ENCODE assay signal across 16 cellular contexts in the genomic region with DNA sequence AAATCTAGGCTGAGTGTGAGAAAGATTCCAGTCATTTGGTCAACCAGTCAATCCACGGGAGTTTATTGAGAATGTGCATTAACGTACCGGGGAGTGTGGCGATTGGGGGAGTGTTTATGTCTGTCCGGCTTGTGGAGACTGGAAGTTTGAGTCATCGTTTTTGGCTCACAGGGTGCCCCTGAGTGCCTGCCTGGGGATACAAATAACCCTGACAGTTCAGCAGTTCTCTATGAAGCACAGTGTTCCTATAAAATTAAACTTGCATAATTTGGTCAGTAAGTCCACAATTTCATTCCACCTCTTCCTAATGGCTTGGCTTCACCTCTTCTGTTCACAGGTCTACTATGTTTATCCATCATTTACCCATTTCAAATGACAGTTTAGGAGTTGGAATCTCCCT.
DNase-seq lines count a peak whose midpoint lies in the region; ATAC-seq and TF ChIP-seq lines count a peak whose summit lies in the region.
"Had no signal": no experiment of that assay in that cellular context is flagged by ENCODE, and none has a peak within 500 bp of the region (broad histone marks: within the 10 kb centered on the region; RNA-seq: fewer than 3 reads in every experiment).

No MANE protein-coding gene starts in this region.

- no peaks in the 10 kb centered on the region for H4K20me1 ChIP-seq in GM23248 (ENCODE audit: insufficient read depth)

- in situ Hi-C loops in GM23248 (cut with MboI) = no loop called here

- no peak overlapping the region for H3K4me3 ChIP-seq in GM23248
- no peak overlapping the region for H3K4me3 ChIP-seq in RWPE2 (ENCODE audit: severe bottlenecking)
- H3K4me3 ChIP-seq in foreskin fibroblast (ENCODE audit: low read depth in 1 of 2, low read length in 2 of 2) = no peak overlapping the region
- H3K4me3 ChIP-seq: GM12878, right atrium auricular region had no signal

- no peak overlapping the region for H3K4me2 ChIP-seq in GM23248 (ENCODE audit: unreplicated experiment)

- H3K9me3 ChIP-seq in GM23248 (ENCODE audit: low read depth) (no peaks in the 10 kb centered on the region), RWPE2 (ENCODE audit: severe bottlenecking) (no peaks in the 10 kb centered on the region)
- H3K9me3 ChIP-seq: right atrium auricular region had no signal

- 2 to 5% methylated on average over 6 of the region's 6 CpGs for WGBS in GM23248 (ENCODE audit: low coverage in 1 of 2, low lambda C conversion rate in 2 of 2, missing lambda C conversion rate in 2 of 2), 2 experiments

- H3K36me3 ChIP-seq in GM23248 (ENCODE audit: low read depth) (no peaks in the 10 kb centered on the region), RWPE2 (ENCODE audit: low read depth) (no peaks in the 10 kb centered on the region)
- H3K36me3 ChIP-seq: right atrium auricular region had no signal

- ATAC-seq in RWPE2 (ENCODE audit: low read depth) = peak; percentile 77; the same call in 2 of the 3 replicates
- ATAC-seq: activated CD4-positive, alpha-beta T cell treated with anti-CD3 and anti-CD28 coated beads for 36 hours; activated CD8-positive, alpha-beta memory T cell treated with anti-CD3 and anti-CD28 coated beads, Interleukin-2, amount 10 ng/mL, durations not matched to agents 7 days and 5 days; GM12878; Panc1; stimulated activated naive CD8-positive, alpha-beta T cell treated with anti-CD3 and anti-CD28 coated beads, Interleukin-15, amount 100 ng/mL, for 72 hours had no signal

- H3K4me1 ChIP-seq in GM23248 (ENCODE audit: insufficient read depth) (peaks cover 3% of the 10 kb centered on the region; the same call in 1 of the 2 replicates), RWPE2 (ENCODE audit: insufficient read depth, poor library complexity, severe bottlenecking) (no peaks in the 10 kb centered on the region)

- no peak overlapping the region for H3K27ac ChIP-seq in GM23248
- no peak overlapping the region for H3K27ac ChIP-seq in RWPE2 (ENCODE audit: poor library complexity, severe bottlenecking)
- H3K27ac ChIP-seq: right atrium auricular region had no signal

- H3K79me2 ChIP-seq in GM23248 (ENCODE audit: insufficient read depth) = no peaks in the 10 kb centered on the region

- H3K9ac ChIP-seq in GM23248 = no peak overlapping the region

- TF ChIP-seq CTCF in RWPE2 (IDR thresholded peaks at IDR 0.05; ENCODE audit: poor library complexity, severe bottlenecking) = no peak
- no peak for TF ChIP-seq CTCF in foreskin fibroblast (IDR thresholded peaks at IDR 0.05; ENCODE audit: low read depth, low read length)

- no peaks in the 10 kb centered on the region; the same call in 1 of the 2 replicates for H3K27me3 ChIP-seq in GM23248 (replicated peaks; ENCODE audit: insufficient read depth)
- H3K27me3 ChIP-seq in RWPE2 (ENCODE audit: insufficient read depth, poor library complexity, severe bottlenecking) = no peaks in the 10 kb centered on the region
- H3K27me3 ChIP-seq: right atrium auricular region had no signal

- no peaks in the 10 kb centered on the region for H3F3A ChIP-seq in GM23248 (ENCODE audit: insufficient read depth)

- no peak overlapping the region for H2AFZ ChIP-seq in GM23248

- peak; percentile 51 for DNase-seq in GM23248
- DNase-seq in RWPE2 (ENCODE audit: low spot score) = no peak
- peak; percentile 15 to 47 for DNase-seq in foreskin fibroblast
- peak; percentile 49 for DNase-seq in ureter (ENCODE audit: low spot score)
- DNase-seq in NCI-H82 (lab: John Stamatoyannopoulos, UW) = no peak
- no peak for DNase-seq in superior temporal gyrus (ENCODE audit: extremely low spot score)
- DNase-seq in SW 1271 (lab: John Stamatoyannopoulos, UW) = no peak
- DNase-seq: activated CD4-positive, alpha-beta T cell treated with anti-CD3 and anti-CD28 coated beads for 36 hours; activated CD8-positive, alpha-beta memory T cell treated with anti-CD3 and anti-CD28 coated beads, Interleukin-2, amount 10 ng/mL, durations not matched to agents 7 days and 5 days; kidney; NCI-H1694; stimulated activated CD4-positive, alpha-beta T cell treated with anti-CD3 and anti-CD28 coated beads, Interleukin-1b, Interleukin-23, amount 100 ng/mL, for 48 hours; stimulated activated naive CD8-positive, alpha-beta T cell treated with anti-CD3 and anti-CD28 coated beads, Interleukin-15, amount 100 ng/mL, for 72 hours had no signal

- no peaks in the 10 kb centered on the region for H3K9me2 ChIP-seq in GM23248 (ENCODE audit: insufficient read depth)

Comparison
In these comparisons a context has a peak if more than half of its experiments do, and no peak if none do; other contexts are left out.
1. DNase-seq: peak in GM23248 (single experiment), foreskin fibroblast (2 of 2) and ureter (single experiment); none in RWPE2 (single experiment), NCI-H82 (single experiment), superior temporal gyrus (single experiment) and SW 1271 (0 of 2).